Comparison of ENCODE assay signal across 3 cellular contexts in the genomic region with DNA sequence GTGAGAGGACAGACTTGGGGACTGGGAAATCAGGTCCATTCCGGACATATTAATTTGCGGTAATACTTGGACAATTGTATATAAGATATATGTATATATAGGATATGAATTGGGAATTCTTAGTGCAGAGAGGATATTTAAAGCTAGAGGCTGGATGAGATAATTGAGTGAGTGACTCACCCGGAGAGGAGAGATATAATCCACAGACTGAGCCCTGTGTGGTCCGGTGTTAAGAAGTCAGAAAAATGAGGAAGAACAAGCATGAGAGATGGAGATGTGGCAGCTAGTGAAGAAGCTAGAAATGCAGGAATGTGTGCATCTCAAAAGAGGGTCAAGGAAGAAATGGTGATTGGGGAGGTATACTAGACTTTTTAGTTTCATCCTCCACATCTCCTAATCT.
TF ChIP-seq lines count a peak whose summit lies in the region.

No MANE protein-coding gene starts in this region.

TF ChIP-seq in SK-N-SH, 30 proteins besides CTCF, POLR2A, EP300 and RAD21 (continued from another document):
- TF ChIP-seq TCF12 (IDR thresholded peaks at IDR 0.05) (0 out of 2 replicates have a peak, but pooled peaks have one; percentile 4), FOSL2 (IDR thresholded peaks at IDR 0.05; ENCODE audit: borderline replicate concordance, low read depth) (peak; percentile 26; the same call in 1 of the 2 replicates), IRF3 (IDR thresholded peaks at IDR 0.05; ENCODE audit: low read depth, low read length) (no peak), TEAD4 (IDR thresholded peaks at IDR 0.05; ENCODE audit: borderline replicate concordance, insufficient read depth) (no peak), YY1 (IDR thresholded peaks at IDR 0.05; ENCODE audit: low read depth) (no peak)

TF ChIP-seq in SK-N-SH treated with all-trans-retinoic acid at 6 μM for 48 hours, 23 proteins besides CTCF, POLR2A, EP300 and RAD21 (continued from another document):
- TF ChIP-seq, protein P1, sequence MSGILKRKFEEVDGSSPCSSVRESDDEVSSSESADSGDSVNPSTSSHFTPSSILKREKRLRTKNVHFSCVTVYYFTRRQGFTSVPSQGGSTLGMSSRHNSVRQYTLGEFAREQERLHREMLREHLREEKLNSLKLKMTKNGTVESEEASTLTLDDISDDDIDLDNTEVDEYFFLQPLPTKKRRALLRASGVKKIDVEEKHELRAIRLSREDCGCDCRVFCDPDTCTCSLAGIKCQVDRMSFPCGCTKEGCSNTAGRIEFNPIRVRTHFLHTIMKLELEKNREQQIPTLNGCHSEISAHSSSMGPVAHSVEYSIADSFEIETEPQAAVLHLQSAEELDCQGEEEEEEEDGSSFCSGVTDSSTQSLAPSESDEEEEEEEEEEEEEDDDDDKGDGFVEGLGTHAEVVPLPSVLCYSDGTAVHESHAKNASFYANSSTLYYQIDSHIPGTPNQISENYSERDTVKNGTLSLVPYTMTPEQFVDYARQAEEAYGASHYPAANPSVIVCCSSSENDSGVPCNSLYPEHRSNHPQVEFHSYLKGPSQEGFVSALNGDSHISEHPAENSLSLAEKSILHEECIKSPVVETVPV (CRISPR knock-in tag; IDR thresholded peaks at IDR 0.05): no peak
- TF ChIP-seq ISL1 (CRISPR knock-in tag; IDR thresholded peaks at IDR 0.05) (no peak), TSHZ2 (CRISPR knock-in tag; IDR thresholded peaks at IDR 0.05) (no peak), ESRRG (CRISPR knock-in tag; IDR thresholded peaks at IDR 0.05) (no peak), ZC3H10 (CRISPR knock-in tag; IDR thresholded peaks at IDR 0.05) (no peak), GLIS3 (CRISPR knock-in tag; IDR thresholded peaks at IDR 0.05) (no peak), ZFP3 (CRISPR knock-in tag; IDR thresholded peaks at IDR 0.05) (no peak), ZNF565 (CRISPR knock-in tag; conservative IDR thresholded peaks at IDR 0.05; ENCODE audit: low read depth) (no peak), CSDC2 (CRISPR knock-in tag; IDR thresholded peaks at IDR 0.05) (no peak), RARB (CRISPR knock-in tag; IDR thresholded peaks at IDR 0.05) (no peak), PATZ1 (CRISPR knock-in tag; IDR thresholded peaks at IDR 0.05; ENCODE audit: borderline replicate concordance) (no peak)

TF ChIP-seq in WTC11, 78 proteins besides CTCF, POLR2A, EP300 and RAD21 (continued from another document):
- TF ChIP-seq ZBTB21 (CRISPR knock-in tag; IDR thresholded peaks at IDR 0.05; ENCODE audit: borderline replicate concordance): no peak
